ENCODE assay signal across 6 cellular contexts in genomic region chr9:35756275-35756742, GRCh38. TPM values are rescaled to one million over a fixed set of nuclear protein-coding genes. Genes with fewer than 3 reads are reported as not detected.
DNase-seq lines count a peak whose midpoint lies in the region; ATAC-seq, FAIRE-seq and TF ChIP-seq lines count a peak whose summit lies in the region.

No MANE protein-coding gene starts in this region.

- TF ChIP-seq CTCF in Loucy (conservative IDR thresholded peaks at IDR 0.05; ENCODE audit: low read length) (peak; percentile 77), bronchial epithelial cell (IDR thresholded peaks at IDR 0.05; ENCODE audit: insufficient read depth, low read length, severe bottlenecking) (peak; percentile 85), omental fat pad (IDR thresholded peaks at IDR 0.05) (no peak)

- H3F3A ChIP-seq in Loucy (ENCODE audit: low read depth), result no peaks in the 10 kb centered on the region

- peaks cover 16% of the 10 kb centered on the region for H4K20me1 ChIP-seq in Loucy (ENCODE audit: insufficient read depth, low read length, poor library complexity, severe bottlenecking)

- H3K79me2 ChIP-seq in Loucy (ENCODE audit: insufficient read depth, low read length), result peaks cover 42% of the 10 kb centered on the region

- no peak for FAIRE-seq in bronchial epithelial cell (lab: Jason Lieb, UNC)

- DNase-seq in D341Med (ENCODE audit: low spot score), result peak; percentile 86
- DNase-seq in bronchial epithelial cell (ENCODE audit: low read depth), result peak; percentile 33
- no peak for DNase-seq in omental fat pad (ENCODE audit: low spot score)
- no peak for DNase-seq in DMS 273 treated with DMSO at 0.1 percent for 48 hours (lab: John Stamatoyannopoulos, UW)
- no peak for DNase-seq in DMS153 (lab: John Stamatoyannopoulos, UW)

- H2AFZ ChIP-seq in Loucy (ENCODE audit: low read length), result peak overlapping the region; percentile 90

- peak overlapping the region; percentile 77 for H3K4me2 ChIP-seq in Loucy (ENCODE audit: low read depth, low read length, poor library complexity, severe bottlenecking)

- peak; percentile 75 for ATAC-seq in omental fat pad (ENCODE audit: low FRiP score)

- H3K27me3 ChIP-seq in Loucy (ENCODE audit: insufficient read depth, low read length, poor library complexity, severe bottlenecking) (no peaks in the 10 kb centered on the region), bronchial epithelial cell (ENCODE audit: control insufficient read depth, insufficient read depth, low read length) (no peaks in the 10 kb centered on the region)

- H3K36me3 ChIP-seq in Loucy (ENCODE audit: insufficient read depth, low read length), result peaks cover 6% of the 10 kb centered on the region; the same call in 1 of the 2 replicates
- H3K36me3 ChIP-seq in bronchial epithelial cell (ENCODE audit: control insufficient read depth, insufficient read depth, low read length), result peaks cover 12% of the 10 kb centered on the region

- H3K9me2 ChIP-seq in Loucy (replicated peaks; ENCODE audit: low read depth, low read length), result no peaks in the 10 kb centered on the region

- H3K9me3 ChIP-seq in Loucy (ENCODE audit: insufficient read depth, low read depth, low read length), result no peaks in the 10 kb centered on the region

- peaks cover 41% of the 10 kb centered on the region for H3K4me1 ChIP-seq in Loucy (ENCODE audit: insufficient read depth, low read length, poor library complexity, severe bottlenecking)

- H3K4me3 ChIP-seq in Loucy (ENCODE audit: low read length, poor library complexity, severe bottlenecking), result peak overlapping the region; percentile 92
- peak overlapping the region; percentile 52 for H3K4me3 ChIP-seq in bronchial epithelial cell (ENCODE audit: low read depth, low read length)

- peak overlapping the region; percentile 93 for H3K9ac ChIP-seq in Loucy (ENCODE audit: low read depth, low read length, poor library complexity, severe bottlenecking)

RNA-seq across cellular contexts. Expression of gene MSMP, which starts 2.2 kb away (rescaled TPM):
- not detected in 2 replicates for total RNA-seq in bronchial epithelial cell
- not detected for total RNA-seq in omental fat pad

RNA-seq across cellular contexts. Expression of gene RGP1, which starts 7.2 kb away (rescaled TPM):
- total RNA-seq in bronchial epithelial cell, result 11.8 and 16.8 TPM in 2 replicates
- 10 to 100 TPM; 12.7 to 19.2 (median 17.5) TPM for total RNA-seq in omental fat pad

RNA-seq across cellular contexts. Expression of gene GBA2, which starts 7.3 kb away (rescaled TPM):
- total RNA-seq in bronchial epithelial cell (34.8 and 37.9 TPM in 2 replicates), omental fat pad (10 to 100 TPM; 33.7 to 94.7 (median 57.9) TPM)

RNA-seq across cellular contexts. Expression of gene CREB3, which starts 23.8 kb away (rescaled TPM):
- total RNA-seq in bronchial epithelial cell (45.4 and 57.9 TPM in 2 replicates), omental fat pad (10 to 100 TPM; 43.2 to 48.3 (median 45.8) TPM)

RNA-seq across cellular contexts. Expression of gene TLN1, which starts 24.3 kb away (rescaled TPM):
- total RNA-seq in bronchial epithelial cell (71.0 and 79.0 TPM in 2 replicates), omental fat pad (100 to 1,000 TPM; 301 to 553 (median 412) TPM)

Comparison
In these comparisons a context has a peak if more than half of its experiments do, and no peak if none do; other contexts are left out.
1. DNase-seq: peak in D341Med (single experiment) and bronchial epithelial cell (single experiment); none in omental fat pad (single experiment), DMS 273 treated with DMSO at 0.1 percent for 48 hours (single experiment) and DMS153 (single experiment).
2. CTCF ChIP-seq: peak in Loucy (single experiment) and bronchial epithelial cell (single experiment); none in omental fat pad (0 of 3).